In the genomic region with DNA sequence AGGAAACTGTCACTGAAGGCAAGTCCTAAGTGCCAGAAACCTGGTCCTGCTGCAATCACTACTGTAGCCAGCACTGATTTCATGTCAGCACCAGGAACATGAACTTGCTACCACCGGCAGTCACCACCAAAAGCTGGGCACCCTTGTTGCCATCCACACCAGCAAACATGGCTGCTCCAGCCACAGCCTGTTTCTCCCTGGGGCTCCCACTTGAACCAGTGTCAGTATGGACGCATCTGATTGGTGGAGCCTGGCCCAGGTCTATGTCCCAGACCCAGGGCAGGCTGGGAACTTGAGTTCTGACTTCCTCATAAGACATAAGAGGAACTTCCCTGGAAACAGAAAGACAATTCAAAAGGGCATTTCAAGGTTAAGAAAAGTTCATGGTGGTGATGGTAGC, we compare ENCODE assay signal across 12 cellular contexts. TPM values are rescaled to one million over a fixed set of nuclear protein-coding genes. Genes with fewer than 3 reads are reported as not detected.
DNase-seq lines count a peak whose midpoint lies in the region; ATAC-seq, FAIRE-seq and TF ChIP-seq lines count a peak whose summit lies in the region.
"Had no signal": no experiment of that assay in that cellular context is flagged by ENCODE, and none has a peak within 500 bp of the region (broad histone marks: within the 10 kb centered on the region; RNA-seq: fewer than 3 reads in every experiment).

No MANE protein-coding gene starts in this region.

- no peak overlapping the region for H3K9ac ChIP-seq in H1 (replicated peaks in 1 of 4; ENCODE audit: extremely low read depth in 1 of 4, low read depth in 3 of 4, low read length in 3 of 4)

- no peak overlapping the region for H2BK15ac ChIP-seq in H1 (ENCODE audit: low read length)

- H3K23ac ChIP-seq in H1 (ENCODE audit: insufficient read length) = no peak overlapping the region

- no peaks in the 10 kb centered on the region for H3K79me2 ChIP-seq in H1 (ENCODE audit: control insufficient read depth in 1 of 2, insufficient read depth in 2 of 2, low read length in 2 of 2)

- H2BK120ac ChIP-seq in H1 (replicated peaks; ENCODE audit: low read depth, low read length) = no peak overlapping the region

- no peaks in the 10 kb centered on the region for H3K23me2 ChIP-seq in H1 (ENCODE audit: low read depth, low read length)

- no peak overlapping the region for H2BK20ac ChIP-seq in H1 (ENCODE audit: low read length)

- no peak for ATAC-seq in naive thymus-derived CD8-positive, alpha-beta T cell
- ATAC-seq: activated T-cell treated with anti-CD3 and anti-CD28 coated beads, Interleukin-2, amount 50 U/mL, for 72 hours; sciatic nerve had no signal

- H3K4me1 ChIP-seq in H1 (replicated peaks in 1 of 4; ENCODE audit: control insufficient read depth in 3 of 4, insufficient read depth in 4 of 4, low read length in 3 of 4) (no peaks in the 10 kb centered on the region), sigmoid colon (peaks cover 0 to 6% (median 0%) of the 10 kb centered on the region in 4 donors)

- no peak overlapping the region for H3K27ac ChIP-seq in H1 (ENCODE audit: low read depth, low read length)
- H3K27ac ChIP-seq in sigmoid colon = no peak overlapping the region

- no peaks in the 10 kb centered on the region for H3K36me3 ChIP-seq in H1 (ENCODE audit: control insufficient read depth in 2 of 4, insufficient read depth in 4 of 4, low read length in 3 of 4)
- no peaks in the 10 kb centered on the region for H3K36me3 ChIP-seq in sigmoid colon

- FAIRE-seq in H1 (lab: Jason Lieb, UNC) = no peak

- no peak overlapping the region for H4K5ac ChIP-seq in H1 (ENCODE audit: insufficient read length, low read depth, low read length)

- H3K4me2 ChIP-seq in H1 (ENCODE audit: insufficient read depth in 1 of 2, low read depth in 2 of 2, low read length in 2 of 2) = no peak overlapping the region

- H3K27me3 Mint-ChIP-seq in naive thymus-derived CD8-positive, alpha-beta T cell = peaks cover 0 to 5% (median 0%) of the 10 kb centered on the region in 5 donors
- H3K27me3 Mint-ChIP-seq: activated B cell treated with CpG ODN at 0.5 μM for 24 hours had no signal

- peak overlapping the region; percentile 95 for H2AFZ ChIP-seq in H1 (ENCODE audit: low read length)

- no peaks in the 10 kb centered on the region for H4K20me1 ChIP-seq in H1 (replicated peaks in 1 of 2; ENCODE audit: control insufficient read depth in 1 of 2, insufficient read depth in 2 of 2, low read length in 2 of 2)

- H3K27me3 ChIP-seq in H1 (replicated peaks in 1 of 4; ENCODE audit: control insufficient read depth in 3 of 4, extremely low read depth in 1 of 4, insufficient read depth in 3 of 4, low read length in 3 of 4) (no peaks in the 10 kb centered on the region), sigmoid colon (no peaks in the 10 kb centered on the region)

- 86% methylated on average over 2 of the region's 2 CpGs; no CpG with 5 or more reads in 1 of the 2 experiments for WGBS in H1 (ENCODE audit: extremely low coverage in 1 of 2, insufficient coverage in 1 of 2, insufficient read length in 1 of 2, insufficient replicate concordance in 2 of 2, low coverage in 1 of 2, low lambda C conversion rate in 2 of 2, missing lambda C conversion rate in 1 of 2), 2 experiments
- WGBS in sigmoid colon, 2 donors = 97% methylated on average over 2 of the region's 2 CpGs

- TF ChIP-seq RAD21 in H1 (IDR thresholded peaks at IDR 0.05 in 1 of 2, conservative IDR thresholded peaks at IDR 0.05 in 1 of 2; ENCODE audit: low read depth in 2 of 2, low read length in 2 of 2) = no peak

- no peak overlapping the region for H3K27ac Mint-ChIP-seq in naive thymus-derived CD8-positive, alpha-beta T cell
- H3K27ac Mint-ChIP-seq: activated B cell treated with CpG ODN at 0.5 μM for 24 hours; activated T-cell treated with anti-CD3 and anti-CD28 coated beads, Interleukin-2, amount 50 U/mL, for 72 hours had no signal

- no peak overlapping the region for H3K4me3 Mint-ChIP-seq in naive thymus-derived CD8-positive, alpha-beta T cell
- H3K4me3 Mint-ChIP-seq: activated B cell treated with CpG ODN at 0.5 μM for 24 hours; activated T-cell treated with anti-CD3 and anti-CD28 coated beads, Interleukin-2, amount 50 U/mL, for 72 hours had no signal

- H4K91ac ChIP-seq in H1 (replicated peaks; ENCODE audit: insufficient read length, low read length) = no peak overlapping the region

- peak overlapping the region; percentile 39; the same call in 1 of the 2 replicates for H4K8ac ChIP-seq in H1 (ENCODE audit: extremely low read depth, insufficient read depth, low read length)

- no peak for TF ChIP-seq POLR2A in H1 (IDR thresholded peaks at IDR 0.05; ENCODE audit: control extremely low read depth in 1 of 2, low read depth in 2 of 2, low read length in 2 of 2)
- TF ChIP-seq POLR2A in sigmoid colon (IDR thresholded peaks at IDR 0.05) = no peak

- POLR2A ChIA-PET in H1 (lab: Charles Lee; ENCODE audit: partially characterized antibody) = no interaction called here
- POLR2A ChIA-PET in naive thymus-derived CD8-positive, alpha-beta T cell (lab: Charles Lee) = no interaction called here

- H3K9me3 ChIP-seq in H1 (ENCODE audit: insufficient read depth in 2 of 2, low read depth in 1 of 2, low read length in 1 of 2) = no peaks in the 10 kb centered on the region
- H3K9me3 ChIP-seq in sigmoid colon = no peaks in the 10 kb centered on the region

- no peak overlapping the region for H2BK5ac ChIP-seq in H1 (ENCODE audit: low read depth, low read length)

- TF ChIP-seq CTCF in H1 (IDR thresholded peaks at IDR 0.05; ENCODE audit: control extremely low read depth in 1 of 3, insufficient read depth in 1 of 3, low read depth in 1 of 3, low read length in 3 of 3) (no peak), sigmoid colon (IDR thresholded peaks at IDR 0.05) (no peak)

- H3K4me3 ChIP-seq in H1 (ENCODE audit: extremely low read depth in 1 of 4, insufficient read depth in 2 of 4, low read depth in 3 of 4, low read length in 4 of 4) = no peak overlapping the region
- no peak overlapping the region for H3K4me3 ChIP-seq in sigmoid colon

- no peak overlapping the region for H2AK5ac ChIP-seq in H1 (ENCODE audit: low read depth, low read length)

- CTCF ChIA-PET in H1 (lab: Charles Lee; ENCODE audit: partially characterized antibody) = interaction anchor here (0.8 to 1.0 kb wide), 2 partner anchors 10 to 248 kb away, joined by 3 read pairs; no protein-coding TSS in a partner anchor

- H3K79me1 ChIP-seq in H1 (ENCODE audit: low read depth, low read length) = no peaks in the 10 kb centered on the region

- no peak overlapping the region for H3K14ac ChIP-seq in H1 (ENCODE audit: insufficient read length)

- no peaks in the 10 kb centered on the region for H3K36me3 Mint-ChIP-seq in naive thymus-derived CD8-positive, alpha-beta T cell

- peak; percentile 28 for DNase-seq in HT1080 (ENCODE audit: low read depth)
- peak; percentile 2 for DNase-seq in NOMO-1 treated with dmso at 0.1 percent for 144 hours (lab: John Stamatoyannopoulos, UW; ENCODE audit: unreplicated experiment)
- DNase-seq in H1 (ENCODE audit: low read depth in 1 of 2, low spot score in 2 of 2) = no peak
- peak; percentile 49 for DNase-seq in sigmoid colon
- no peak for DNase-seq in amygdala (lab: John Stamatoyannopoulos, UW)
- DNase-seq in naive thymus-derived CD8-positive, alpha-beta T cell = no peak
- DNase-seq in HCEC 1CT = no peak
- DNase-seq: activated B cell treated with CpG ODN at 0.5 μM for 24 hours; activated T-cell treated with anti-CD3 and anti-CD28 coated beads, Interleukin-2, amount 50 U/mL, for 72 hours; DND-41; NCI-H2081 treated with DMSO at 0.1 percent for 48 hours had no signal

- peaks cover 0 to 2% (median 0%) of the 10 kb centered on the region in 4 donors for H3K4me1 Mint-ChIP-seq in naive thymus-derived CD8-positive, alpha-beta T cell

- no peak overlapping the region for H2BK12ac ChIP-seq in H1 (ENCODE audit: low read depth, low read length)

- H3K18ac ChIP-seq in H1 (ENCODE audit: extremely low read depth, low read length) = no peak overlapping the region

- H3K9me3 Mint-ChIP-seq in naive thymus-derived CD8-positive, alpha-beta T cell = no peaks in the 10 kb centered on the region
- H3K9me3 Mint-ChIP-seq: activated B cell treated with CpG ODN at 0.5 μM for 24 hours; activated T-cell treated with anti-CD3 and anti-CD28 coated beads, Interleukin-2, amount 50 U/mL, for 72 hours had no signal

- intact Hi-C loops in sigmoid colon (cut with DNase I) = no loop called here

- TF ChIP-seq EP300 in H1 (IDR thresholded peaks at IDR 0.05; ENCODE audit: borderline replicate concordance in 1 of 2, low read depth in 2 of 2, low read length in 2 of 2) = no peak
- TF ChIP-seq EP300 in sigmoid colon (IDR thresholded peaks at IDR 0.05) = no peak

- no peak overlapping the region for H3K56ac ChIP-seq in H1 (replicated peaks; ENCODE audit: insufficient read length, low read depth, low read length)

- H3K4ac ChIP-seq in H1 (replicated peaks; ENCODE audit: insufficient read length, low read depth, low read length) = no peak overlapping the region

TF ChIP-seq in H1, 55 proteins besides CTCF, POLR2A, EP300 and RAD21 (continues in another document):
- TF ChIP-seq RBBP5 (IDR thresholded peaks at IDR 0.05; ENCODE audit: borderline replicate concordance, low read depth, low read length) (no peak), CHD1 (IDR thresholded peaks at IDR 0.05; ENCODE audit: low read depth, low read length) (no peak), NANOG (IDR thresholded peaks at IDR 0.05; ENCODE audit: insufficient read depth, low read depth, low read length, poor library complexity, severe bottlenecking) (no peak), ASH2L (IDR thresholded peaks at IDR 0.05; ENCODE audit: low read length) (no peak)
- TF ChIP-seq, protein P1, sequence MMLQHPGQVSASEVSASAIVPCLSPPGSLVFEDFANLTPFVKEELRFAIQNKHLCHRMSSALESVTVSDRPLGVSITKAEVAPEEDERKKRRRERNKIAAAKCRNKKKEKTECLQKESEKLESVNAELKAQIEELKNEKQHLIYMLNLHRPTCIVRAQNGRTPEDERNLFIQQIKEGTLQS (IDR thresholded peaks at IDR 0.05; ENCODE audit: insufficient read depth, low read depth, low read length) = no peak

RNA-seq across cellular contexts. Expression of gene COPRS, which starts 56.5 kb away (rescaled TPM):
- total RNA-seq in HT1080 (2014; rRNA removed; shearing (Covaris generic)) = 122 TPM in 2 replicates
- polyA plus RNA-seq in HT1080 (2015; cell fraction: cytosol; rRNA removed) = 53.4 and 64.6 TPM in 2 replicates
- 15.7 and 16.6 TPM in 2 replicates for polyA plus RNA-seq in HT1080 (2015; cell fraction: nucleus; rRNA removed)
- total RNA-seq in H1 (2021; fragmentation: NEBNext Ultra II Directional; extraction: Animal tissue kit (Norgen Biotek cat#: 25700)) = 47.4 and 49.3 TPM in 2 replicates
- 32.4 and 40.9 TPM in 2 replicates for polyA plus RNA-seq in H1 (2011; rRNA removed)
- polyA plus RNA-seq in H1 (2011; cell fraction: cytosol; rRNA removed) = 35.4 TPM
- polyA plus RNA-seq in H1 (2011; cell fraction: nucleus; rRNA removed) = 19.8 TPM
- polyA plus RNA-seq in H1 (2012, experiment 1 of 2) = 57.5 to 63.5 TPM (median 60.2 TPM) in 4 replicates
- 72.4 TPM for polyA plus RNA-seq in H1 (2012, experiment 2 of 2)
- polyA plus RNA-seq in H1 (2013, experiment 1 of 2) = 33.5 TPM
- polyA plus RNA-seq in H1 (2013, experiment 2 of 2) = 35.9 TPM
- 21.5 and 29.2 TPM in 2 replicates for polyA minus RNA-seq in H1 (2011; rRNA and poly(A)+ RNA removed)
- polyA minus RNA-seq in H1 (2011; cell fraction: cytosol; rRNA and poly(A)+ RNA removed) = 19.2 TPM
- polyA minus RNA-seq in H1 (2011; cell fraction: nucleus; rRNA and poly(A)+ RNA removed) = 10.9 TPM
- 100 to 1,000 TPM; 135 to 216 (median 170) TPM for total RNA-seq in sigmoid colon
- 10 to 100 TPM; 29.4 to 47.4 (median 31.7) TPM for polyA plus RNA-seq in sigmoid colon
- total RNA-seq in naive thymus-derived CD8-positive, alpha-beta T cell = 1 to 10 TPM; 4.7 to 5.2 TPM
- polyA plus RNA-seq in naive thymus-derived CD8-positive, alpha-beta T cell = 10 to 100 TPM; 12.4 to 13.6 (median 13.2) TPM

Comparison
In these comparisons a context has a peak if more than half of its experiments do, and no peak if none do; other contexts are left out.
1. DNase-seq: peak in HT1080 (single experiment), NOMO-1 treated with dmso at 0.1 percent for 144 hours (single experiment) and sigmoid colon (single experiment); none in H1 (0 of 2), amygdala (0 of 56), naive thymus-derived CD8-positive, alpha-beta T cell (0 of 10) and HCEC 1CT (single experiment).